ENCODE assay signal across 14 cellular contexts in genomic region chr22:38732251-38732815, GRCh38. TPM values are rescaled to one million over a fixed set of nuclear protein-coding genes. Genes with fewer than 3 reads are reported as not detected.
DNase-seq lines count a peak whose midpoint lies in the region; ATAC-seq, FAIRE-seq and TF ChIP-seq lines count a peak whose summit lies in the region.
"Had no signal": no experiment of that assay in that cellular context is flagged by ENCODE, and none has a peak within 500 bp of the region (broad histone marks: within the 10 kb centered on the region; RNA-seq: fewer than 3 reads in every experiment).

No MANE protein-coding gene starts in this region.

- H3K4me3 ChIP-seq in transverse colon: no peak overlapping the region
- H3K4me3 ChIP-seq: Peyer's patch, testis had no signal

- H3K27ac ChIP-seq in angular gyrus (ENCODE audit: low read depth, low read length) (peak overlapping the region; percentile 99), transverse colon (peak overlapping the region; percentile 64 to 80 (median 68))

- intact Hi-C loops in transverse colon (cut with DNase I; ENCODE audit: low total_unique reads): no loop called here

- H3K4me1 ChIP-seq in transverse colon: peaks cover 16 to 21% (median 20%) of the 10 kb centered on the region in 4 donors

- no peak for TF ChIP-seq CTCF in transverse colon (IDR thresholded peaks at IDR 0.05)

- H3K9me3 Mint-ChIP-seq in activated naive CD4-positive, alpha-beta T cell treated with anti-CD3 and anti-CD28 coated beads, Interleukin-2, amount 50 U/mL, for 72 hours: no peaks in the 10 kb centered on the region

- in situ Hi-C loops in transverse colon (cut with MboI; ENCODE audit: low pct_ligation_motif_present in 1 of 4, low pct_unique_long_range_greater_than_20kb in 1 of 4, low sequenced_read_pairs in 3 of 4): no loop called here

- no peak for TF ChIP-seq POLR2A in transverse colon (IDR thresholded peaks at IDR 0.05)

- peak overlapping the region; percentile 94 to 95 for H3K27ac Mint-ChIP-seq in activated naive CD4-positive, alpha-beta T cell treated with anti-CD3 and anti-CD28 coated beads, Interleukin-2, amount 50 U/mL, for 72 hours

- no peaks in the 10 kb centered on the region for H3K9me3 ChIP-seq in transverse colon
- H3K9me3 ChIP-seq: Peyer's patch, testis had no signal

- DNase-seq in activated naive CD4-positive, alpha-beta T cell treated with anti-CD3 and anti-CD28 coated beads, Interleukin-2, amount 50 U/mL, for 72 hours (ENCODE audit: low spot score in 2 of 2): peak in 1 of 2 donors; percentile 54
- no peak for DNase-seq in activated naive CD4-positive, alpha-beta T cell treated with Interleukin-2 at 50 U/mL for 16 hours
- DNase-seq in mucosa of gallbladder (ENCODE audit: low spot score): peak; percentile 42
- DNase-seq in transverse colon: no peak
- DNase-seq in HuH-7.5 (ENCODE audit: low spot score): no peak
- no peak for DNase-seq in COLO668 (lab: John Stamatoyannopoulos, UW; ENCODE audit: unreplicated experiment)
- DNase-seq in GM19239 (ENCODE audit: insufficient read length, low spot score): no peak
- DNase-seq: NCI-H1694 treated with DMSO at 0.1 percent for 48 hours, Peyer's patch, testis had no signal

- H3K36me3 Mint-ChIP-seq in activated naive CD4-positive, alpha-beta T cell treated with anti-CD3 and anti-CD28 coated beads, Interleukin-2, amount 50 U/mL, for 72 hours: peaks cover 0 to 13% of the 10 kb centered on the region in 2 donors

- WGBS in transverse colon (ENCODE audit: low coverage in 1 of 2), 2 donors: 67 to 78% methylated on average over 3 to 11 of the region's 13 CpGs

- no peaks in the 10 kb centered on the region for H3K27me3 ChIP-seq in transverse colon
- H3K27me3 ChIP-seq: Peyer's patch, testis had no signal

- H3K36me3 ChIP-seq in transverse colon: peaks cover 0 to 43% (median 23%) of the 10 kb centered on the region in 4 donors

- ATAC-seq in activated naive CD4-positive, alpha-beta T cell treated with anti-CD3 and anti-CD28 coated beads, Interleukin-2, amount 50 U/mL, for 72 hours: no peak

- FAIRE-seq in GM19239 (lab: Jason Lieb, UNC): no peak
- FAIRE-seq: D721Med, frontal cortex, H1 had no signal

- TF ChIP-seq EP300 in transverse colon (IDR thresholded peaks at IDR 0.05; ENCODE audit: low read depth): no peak

RNA-seq across cellular contexts. Expression of gene SUN2, which starts 23.5 kb away (rescaled TPM):
- 100 to 1,000 TPM; 142 to 241 TPM for total RNA-seq in activated naive CD4-positive, alpha-beta T cell treated with anti-CD3 and anti-CD28 coated beads, Interleukin-2, amount 50 U/mL, for 72 hours
- total RNA-seq in mucosa of gallbladder (129 TPM), transverse colon (100 to 1,000 TPM; 168 to 523 (median 216) TPM)

RNA-seq across cellular contexts. Expression of gene GTPBP1, which starts 26.6 kb away (rescaled TPM):
- 100 to 1,000 TPM; 109 to 142 TPM for total RNA-seq in activated naive CD4-positive, alpha-beta T cell treated with anti-CD3 and anti-CD28 coated beads, Interleukin-2, amount 50 U/mL, for 72 hours
- 67.1 TPM for total RNA-seq in mucosa of gallbladder
- 10 to 100 TPM; 51.5 to 84.9 (median 77.6) TPM for total RNA-seq in transverse colon

RNA-seq across cellular contexts. Expression of gene JOSD1, which starts 31.6 kb away (rescaled TPM):
- total RNA-seq in activated naive CD4-positive, alpha-beta T cell treated with anti-CD3 and anti-CD28 coated beads, Interleukin-2, amount 50 U/mL, for 72 hours: 10 to 100 TPM; 70.0 to 79.0 TPM
- total RNA-seq in mucosa of gallbladder (75.4 TPM), transverse colon (100 to 1,000 TPM in 3 of 4 donors, 10 to 100 TPM in 1; 34.6 to 189 (median 138) TPM)

RNA-seq across cellular contexts. Expression of gene TOMM22, which starts 50.6 kb away (rescaled TPM):
- total RNA-seq in activated naive CD4-positive, alpha-beta T cell treated with anti-CD3 and anti-CD28 coated beads, Interleukin-2, amount 50 U/mL, for 72 hours: 100 to 1,000 TPM; 116 to 120 TPM
- 52.7 TPM for total RNA-seq in mucosa of gallbladder
- total RNA-seq in transverse colon: 10 to 100 TPM; 19.1 to 48.3 (median 32.9) TPM
